In genomic region chr21:41750532-41751151, GRCh38 we compare ENCODE assay signal across 1 cellular context.
TF ChIP-seq lines count a peak whose summit lies in the region.

No MANE protein-coding gene starts in this region.

TF ChIP-seq in Ishikawa, 13 proteins besides CTCF, POLR2A, EP300 and RAD21 (continued from another document):
- TF ChIP-seq, protein P1, sequence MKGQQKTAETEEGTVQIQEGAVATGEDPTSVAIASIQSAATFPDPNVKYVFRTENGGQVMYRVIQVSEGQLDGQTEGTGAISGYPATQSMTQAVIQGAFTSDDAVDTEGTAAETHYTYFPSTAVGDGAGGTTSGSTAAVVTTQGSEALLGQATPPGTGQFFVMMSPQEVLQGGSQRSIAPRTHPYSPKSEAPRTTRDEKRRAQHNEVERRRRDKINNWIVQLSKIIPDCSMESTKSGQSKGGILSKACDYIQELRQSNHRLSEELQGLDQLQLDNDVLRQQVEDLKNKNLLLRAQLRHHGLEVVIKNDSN (IDR thresholded peaks at IDR 0.05) = no peak
- TF ChIP-seq, protein P2, sequence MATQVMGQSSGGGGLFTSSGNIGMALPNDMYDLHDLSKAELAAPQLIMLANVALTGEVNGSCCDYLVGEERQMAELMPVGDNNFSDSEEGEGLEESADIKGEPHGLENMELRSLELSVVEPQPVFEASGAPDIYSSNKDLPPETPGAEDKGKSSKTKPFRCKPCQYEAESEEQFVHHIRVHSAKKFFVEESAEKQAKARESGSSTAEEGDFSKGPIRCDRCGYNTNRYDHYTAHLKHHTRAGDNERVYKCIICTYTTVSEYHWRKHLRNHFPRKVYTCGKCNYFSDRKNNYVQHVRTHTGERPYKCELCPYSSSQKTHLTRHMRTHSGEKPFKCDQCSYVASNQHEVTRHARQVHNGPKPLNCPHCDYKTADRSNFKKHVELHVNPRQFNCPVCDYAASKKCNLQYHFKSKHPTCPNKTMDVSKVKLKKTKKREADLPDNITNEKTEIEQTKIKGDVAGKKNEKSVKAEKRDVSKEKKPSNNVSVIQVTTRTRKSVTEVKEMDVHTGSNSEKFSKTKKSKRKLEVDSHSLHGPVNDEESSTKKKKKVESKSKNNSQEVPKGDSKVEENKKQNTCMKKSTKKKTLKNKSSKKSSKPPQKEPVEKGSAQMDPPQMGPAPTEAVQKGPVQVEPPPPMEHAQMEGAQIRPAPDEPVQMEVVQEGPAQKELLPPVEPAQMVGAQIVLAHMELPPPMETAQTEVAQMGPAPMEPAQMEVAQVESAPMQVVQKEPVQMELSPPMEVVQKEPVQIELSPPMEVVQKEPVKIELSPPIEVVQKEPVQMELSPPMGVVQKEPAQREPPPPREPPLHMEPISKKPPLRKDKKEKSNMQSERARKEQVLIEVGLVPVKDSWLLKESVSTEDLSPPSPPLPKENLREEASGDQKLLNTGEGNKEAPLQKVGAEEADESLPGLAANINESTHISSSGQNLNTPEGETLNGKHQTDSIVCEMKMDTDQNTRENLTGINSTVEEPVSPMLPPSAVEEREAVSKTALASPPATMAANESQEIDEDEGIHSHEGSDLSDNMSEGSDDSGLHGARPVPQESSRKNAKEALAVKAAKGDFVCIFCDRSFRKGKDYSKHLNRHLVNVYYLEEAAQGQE (IDR thresholded peaks at IDR 0.05; ENCODE audit: low read depth) = no peak
- no peak for TF ChIP-seq TAF1 (IDR thresholded peaks at IDR 0.05; ENCODE audit: low read depth)
- TF ChIP-seq TCF12 (IDR thresholded peaks at IDR 0.05; ENCODE audit: low read depth) = no peak
- peak; percentile 46 for TF ChIP-seq TEAD4 (IDR thresholded peaks at IDR 0.05)
- no peak for TF ChIP-seq EGR1 (IDR thresholded peaks at IDR 0.05)
- no peak for TF ChIP-seq FOXM1 (IDR thresholded peaks at IDR 0.05; ENCODE audit: borderline replicate concordance, low read depth)
- peak; percentile 71 for TF ChIP-seq CEBPB (IDR thresholded peaks at IDR 0.05)
- no peak for TF ChIP-seq NFIC (IDR thresholded peaks at IDR 0.05)
